9 cellular contexts compared by ENCODE assay signal in the genomic region with DNA sequence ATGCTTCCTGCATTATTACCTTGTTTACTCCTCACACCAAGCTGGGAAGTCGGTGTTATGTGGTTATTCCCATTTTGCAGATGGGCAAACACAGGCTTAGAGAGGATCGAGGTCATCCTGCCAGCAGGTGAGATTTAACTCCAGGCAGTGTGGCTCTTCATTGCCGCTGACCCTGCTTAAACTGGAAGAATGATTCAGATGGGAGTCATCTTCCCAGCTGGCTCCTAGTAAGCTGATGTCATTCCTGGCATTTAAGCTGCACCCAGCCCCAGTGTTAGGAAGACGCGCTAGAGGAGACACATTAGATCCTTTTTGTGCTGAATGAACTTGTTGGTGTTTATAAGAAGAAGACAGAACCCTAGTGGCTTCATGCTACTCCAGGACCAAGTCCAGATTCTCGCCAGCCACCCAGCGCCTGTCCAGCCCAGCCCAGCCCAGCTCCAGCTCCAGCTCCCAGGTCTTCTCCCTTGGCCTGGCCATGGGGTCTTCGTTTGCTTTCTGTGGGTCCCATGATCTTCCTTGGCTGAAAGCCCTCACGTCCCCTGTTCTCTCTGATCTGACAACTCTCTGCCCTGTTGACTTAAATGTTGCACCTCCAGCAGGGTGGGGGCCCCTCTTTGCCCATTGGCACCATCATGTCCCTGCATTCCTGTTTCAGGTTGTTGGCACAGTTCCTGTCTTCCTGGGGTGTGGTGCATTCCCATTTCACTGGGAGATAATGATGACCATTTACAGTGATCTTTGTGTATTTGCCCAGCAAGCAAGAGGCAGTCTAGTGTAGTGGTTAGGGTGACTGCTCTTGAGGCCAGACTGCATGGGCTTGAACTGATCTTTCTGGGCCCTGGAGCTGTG. TPM values are rescaled to one million over a fixed set of nuclear protein-coding genes. Genes with fewer than 3 reads are reported as not detected.
A peak's percentile ranks its signal among the peaks of the same experiment; 100 is the strongest.
DNase-seq lines count a peak whose midpoint lies in the region; ATAC-seq, FAIRE-seq and TF ChIP-seq lines count a peak whose summit lies in the region.
"Had no signal": no experiment of that assay in that cellular context is flagged by ENCODE, and none has a peak within 500 bp of the region (broad histone marks: within the 10 kb centered on the region; RNA-seq: fewer than 3 reads in every experiment).

No MANE protein-coding gene starts in this region.

- CTCF ChIA-PET in OCI-LY7 (lab: Charles Lee; ENCODE audit: unreplicated experiment): no interaction called here

- H3K79me2 ChIP-seq in OCI-LY7 (ENCODE audit: insufficient read depth, low read depth, low read length): no peaks in the 10 kb centered on the region

- DNase-seq in HFFc6 (peak; percentile 94), adrenal gland (peak; percentile 70 to 90 (median 83)), right cardiac atrium (peak in 1 of 3 donors; percentile 62), NCI-H1105 (lab: John Stamatoyannopoulos, UW) (no peak), kidney (no peak), OCI-LY7 (ENCODE audit: low spot score) (no peak)
- DNase-seq: effector memory CD8-positive, alpha-beta T cell had no signal

- 36 to 50% (median 47%) methylated on average over 7 to 9 of the region's 9 CpGs for WGBS in adrenal gland, 4 donors
- WGBS in right cardiac atrium: 41% methylated on average over 9 of the region's 9 CpGs

- H3K9ac ChIP-seq in subcutaneous abdominal adipose tissue (ENCODE audit: low read length in 5 of 5) (no peak overlapping the region), kidney (ENCODE audit: low read length in 2 of 2) (no peak overlapping the region)

- no peaks in the 10 kb centered on the region for H3K9me3 Mint-ChIP-seq in HFFc6
- H3K9me3 Mint-ChIP-seq: effector memory CD8-positive, alpha-beta T cell had no signal

- H3K4me3 ChIP-seq in adrenal gland (no peak overlapping the region), right cardiac atrium (ENCODE audit: low read length) (no peak overlapping the region), subcutaneous abdominal adipose tissue (ENCODE audit: low read depth in 1 of 5, low read length in 5 of 5) (peak overlapping the region in 2 of 5 donors; percentile 17 to 31), kidney (ENCODE audit: low read length in 2 of 2) (no peak overlapping the region), OCI-LY7 (ENCODE audit: low read depth, low read length, poor library complexity, severe bottlenecking) (no peak overlapping the region)

- H3K9me3 ChIP-seq in adrenal gland (replicated peaks in 1 of 3) (no peaks in the 10 kb centered on the region), right cardiac atrium (ENCODE audit: control insufficient read depth, low read length) (no peaks in the 10 kb centered on the region), subcutaneous abdominal adipose tissue (ENCODE audit: control insufficient read depth in 5 of 5, low read length in 5 of 5) (no peaks in the 10 kb centered on the region), kidney (ENCODE audit: control insufficient read depth in 1 of 2, low read length in 2 of 2) (no peaks in the 10 kb centered on the region), OCI-LY7 (ENCODE audit: low read length) (no peaks in the 10 kb centered on the region)

- no peak for TF ChIP-seq CTCF in HFFc6 (IDR thresholded peaks at IDR 0.05)
- TF ChIP-seq CTCF in adrenal gland (IDR thresholded peaks at IDR 0.05): no peak
- no peak for TF ChIP-seq CTCF in kidney (IDR thresholded peaks at IDR 0.05; ENCODE audit: borderline replicate concordance, extremely low read depth, insufficient read depth)
- TF ChIP-seq CTCF in OCI-LY7 (conservative IDR thresholded peaks at IDR 0.05; ENCODE audit: low read length): no peak

- H2AFZ ChIP-seq in OCI-LY7 (ENCODE audit: low read length): no peak overlapping the region

- no peaks in the 10 kb centered on the region for H3K9me2 ChIP-seq in OCI-LY7 (ENCODE audit: insufficient read depth, low read length)

- H3K27ac ChIP-seq in adrenal gland (peak overlapping the region in 3 of 5 donors; percentile 28 to 75 (median 74)), right cardiac atrium (ENCODE audit: low read length) (peak overlapping the region; percentile 91), subcutaneous abdominal adipose tissue (ENCODE audit: low read depth, low read length) (peak overlapping the region; percentile 54), kidney (ENCODE audit: low read depth in 2 of 2, low read length in 2 of 2) (no peak overlapping the region), OCI-LY7 (ENCODE audit: low read depth, low read length, poor library complexity, severe bottlenecking) (no peak overlapping the region)

- peaks cover 18% of the 10 kb centered on the region for H3K4me1 Mint-ChIP-seq in HFFc6 (ENCODE audit: low read depth)

- H3K36me3 ChIP-seq in adrenal gland (replicated peaks in 1 of 2) (no peaks in the 10 kb centered on the region), subcutaneous abdominal adipose tissue (ENCODE audit: control insufficient read depth in 5 of 5, insufficient read depth in 5 of 5, low read length in 5 of 5) (peaks cover 0 to 2% (median 0%) of the 10 kb centered on the region in 5 donors), kidney (ENCODE audit: control insufficient read depth in 1 of 2, insufficient read depth in 2 of 2, low read length in 2 of 2) (no peaks in the 10 kb centered on the region), OCI-LY7 (ENCODE audit: insufficient read depth, low read length) (no peaks in the 10 kb centered on the region)

- no peak overlapping the region for H3K4me2 ChIP-seq in OCI-LY7 (ENCODE audit: low read length)

- ATAC-seq in right cardiac atrium (peak; percentile 82 to 96), GM19023 (IDR thresholded peaks at IDR 0.05; ENCODE audit: unreplicated experiment) (no peak)
- ATAC-seq: effector memory CD8-positive, alpha-beta T cell had no signal

- peak in 1 of 2 donors; percentile 53 for TF ChIP-seq POLR2A in adrenal gland (IDR thresholded peaks at IDR 0.05)

- H3K27me3 ChIP-seq in adrenal gland (no peaks in the 10 kb centered on the region), right cardiac atrium (ENCODE audit: control insufficient read depth, insufficient read depth) (no peaks in the 10 kb centered on the region), subcutaneous abdominal adipose tissue (ENCODE audit: control insufficient read depth in 5 of 5, insufficient read depth in 4 of 5, low read length in 5 of 5) (no peaks in the 10 kb centered on the region)

- POLR2A ChIA-PET in OCI-LY7 (lab: Charles Lee): interaction anchor here (0.7 kb wide), 1 partner anchor 88 kb away, joined by 3 read pairs; no protein-coding TSS in a partner anchor

- H3K27ac Mint-ChIP-seq in HFFc6: peak overlapping the region; percentile 89
- H3K27ac Mint-ChIP-seq: effector memory CD8-positive, alpha-beta T cell had no signal

- intact Hi-C loops in adrenal gland (cut with DNase I): no loop called here
- intact Hi-C loops in right cardiac atrium (cut with DNase I): no loop called here
- intact Hi-C loops in kidney (cut with DNase I): no loop called here
- intact Hi-C loops in OCI-LY7 (cut with micrococcal nuclease; ENCODE audit: unreplicated experiment): no loop called here

- no peaks in the 10 kb centered on the region for H4K20me1 ChIP-seq in OCI-LY7 (ENCODE audit: insufficient read depth, low read length)

- H3K4me1 ChIP-seq in adrenal gland (replicated peaks in 1 of 2): peaks cover 5 to 12% of the 10 kb centered on the region in 2 donors
- H3K4me1 ChIP-seq in right cardiac atrium (ENCODE audit: control insufficient read depth, insufficient read depth, low read length): peaks cover 11% of the 10 kb centered on the region
- peaks cover 4 to 20% (median 19%) of the 10 kb centered on the region in 5 donors for H3K4me1 ChIP-seq in subcutaneous abdominal adipose tissue (ENCODE audit: control insufficient read depth in 5 of 5, insufficient read depth in 5 of 5, low read length in 5 of 5)
- no peaks in the 10 kb centered on the region for H3K4me1 ChIP-seq in kidney (ENCODE audit: control insufficient read depth in 1 of 2, insufficient read depth in 1 of 2, low read depth in 1 of 2, low read length in 2 of 2)
- no peaks in the 10 kb centered on the region for H3K4me1 ChIP-seq in OCI-LY7 (ENCODE audit: insufficient read depth, low read length, poor library complexity, severe bottlenecking)

- no peaks in the 10 kb centered on the region; the same call in none of the 2 replicates for H3K27me3 Mint-ChIP-seq in HFFc6 (ENCODE audit: insufficient read depth)
- H3K27me3 Mint-ChIP-seq: effector memory CD8-positive, alpha-beta T cell had no signal

- peak overlapping the region; percentile 78 for H3K4me3 Mint-ChIP-seq in HFFc6
- H3K4me3 Mint-ChIP-seq: effector memory CD8-positive, alpha-beta T cell had no signal

- BruUV-seq in OCI-LY7 (replicated peaks; lab: Mats Ljungman, UMichigan): no TSS peak

- FAIRE-seq in kidney (lab: Jason Lieb, UNC): no peak

- peaks cover 4% of the 10 kb centered on the region; the same call in 1 of the 2 replicates for H3K36me3 Mint-ChIP-seq in HFFc6 (ENCODE audit: low read depth)

RNA-seq across cellular contexts. Expression of a gene that starts 13.6 kb away (rescaled TPM):
- 10 to 100 TPM; 36.5 to 44.2 (median 38.9) TPM for total RNA-seq in HFFc6 (2021; fragmentation: NEBNext Ultra II Directional; extraction: Animal tissue kit (Norgen Biotek cat#: 25700))
- 10 to 100 TPM; 17.1 to 77.6 (median 58.5) TPM for total RNA-seq in adrenal gland
- polyA plus RNA-seq in adrenal gland: 10 to 100 TPM; 16.9 to 42.5 (median 23.8) TPM
- total RNA-seq in right cardiac atrium: 100 to 1,000 TPM in 2 of 4 donors, 10 to 100 TPM in 2; 85.9 to 124 (median 99.1) TPM
- polyA plus RNA-seq in right cardiac atrium: 44.0 TPM
- total RNA-seq in kidney: 32.9 TPM
- polyA plus RNA-seq in kidney (ENCODE audit: insufficient read depth, low read depth, low replicate concordance): 51.1 TPM
- 0.05 TPM in 1 of 2 replicates, not detected in the other for total RNA-seq in OCI-LY7 (2014; rRNA removed; shearing (Covaris generic))
- 0.34 and 0.42 TPM in 2 replicates for total RNA-seq in OCI-LY7 (2022)

Comparison
In these comparisons a context has a peak if more than half of its experiments do, and no peak if none do; other contexts are left out.
1. DNase-seq: peak in HFFc6 (single experiment) and adrenal gland (7 of 7); none in NCI-H1105 (single experiment), kidney (single experiment) and OCI-LY7 (single experiment).
2. H3K27ac ChIP-seq: peak in adrenal gland (3 of 5), right cardiac atrium (single experiment) and subcutaneous abdominal adipose tissue (single experiment); none in kidney (0 of 2) and OCI-LY7 (single experiment).
3. RNA of a gene that starts 13.6 kb away (total RNA-seq): 85.9 to 124 TPM in right cardiac atrium, 17.1 to 77.6 TPM in adrenal gland, 36.5 to 44.2 TPM in HFFc6 and 32.9 TPM in kidney (single experiment); 0.05 to 0.42 TPM in OCI-LY7; every median in the first group is over 10 times any median in the second.